In genomic region chr15:42152196-42152920, GRCh38 we compare ENCODE assay signal across 1 cellular context.
TF ChIP-seq lines count a peak whose summit lies in the region.

No MANE protein-coding gene starts in this region.

TF ChIP-seq in HEK293, 187 proteins besides CTCF, POLR2A, EP300 and RAD21 (continued from another document):
- TF ChIP-seq TSHZ1 (tag by site-specific recombination; IDR thresholded peaks at IDR 0.05; ENCODE audit: borderline replicate concordance): no peak
